In the genomic region with DNA sequence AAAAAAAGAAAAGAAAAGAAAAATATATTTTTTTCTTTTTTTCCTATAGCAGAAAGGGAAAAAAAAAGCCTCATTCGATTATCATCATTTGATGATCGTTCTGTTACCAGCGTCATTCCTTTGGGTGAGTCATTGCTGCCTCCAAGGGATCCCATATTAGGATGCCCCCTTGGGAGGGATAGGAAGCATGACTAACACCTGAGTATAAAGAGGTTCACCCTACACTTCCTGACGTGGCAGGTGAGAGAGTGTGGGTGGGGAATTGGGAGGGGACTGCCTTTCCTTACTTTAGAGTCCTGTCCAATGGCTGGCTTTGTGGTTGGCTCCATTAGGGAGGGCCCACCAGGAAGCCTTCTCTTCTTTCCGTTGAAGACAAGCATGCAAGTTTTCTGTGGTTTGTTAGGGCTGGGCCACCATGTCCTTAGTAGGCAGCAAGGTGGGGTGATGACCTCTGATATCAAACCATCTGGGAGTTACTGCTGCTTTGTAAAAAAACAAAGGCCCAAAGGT, we compare ENCODE assay signal across 8 cellular contexts. TPM values are rescaled to one million over a fixed set of nuclear protein-coding genes. Genes with fewer than 3 reads are reported as not detected.
DNase-seq lines count a peak whose midpoint lies in the region; ATAC-seq and TF ChIP-seq lines count a peak whose summit lies in the region.

No MANE protein-coding gene starts in this region.

- DNase-seq in GM12865 (ENCODE audit: low read depth) = peak; percentile 42
- DNase-seq in RKO (ENCODE audit: low spot score) = peak; percentile 71
- DNase-seq in dermis blood vessel endothelial cell = peak; percentile 42
- peak in 2 of 3 donors; percentile 23 to 42 for DNase-seq in stimulated activated CD4-positive, alpha-beta T cell treated with anti-CD3 and anti-CD28 coated beads, Interleukin-12 subunit alpha, Interleukin-12 subunit beta, amount 100 ng/mL, for 48 hours (ENCODE audit: low read depth in 2 of 3, low spot score in 1 of 3)
- no peak for DNase-seq in sciatic nerve (ENCODE audit: low spot score)
- DNase-seq in NCI-H128 (lab: John Stamatoyannopoulos, UW; ENCODE audit: unreplicated experiment) = no peak
- DNase-seq in mucosa of gallbladder (ENCODE audit: low spot score) = no peak

- no peak for TF ChIP-seq CTCF in GM12865 (IDR thresholded peaks at IDR 0.05; ENCODE audit: insufficient read depth, low read depth, low read length, missing control alignments)

- ATAC-seq in HG03521 (IDR thresholded peaks at IDR 0.05; ENCODE audit: unreplicated experiment) = no peak
- no peak for ATAC-seq in sciatic nerve

- H3K4me3 ChIP-seq in GM12865 (ENCODE audit: low read depth, low read length) = no peak overlapping the region

- intact Hi-C loops in sciatic nerve (cut with DNase I) = no loop called here

RNA-seq across cellular contexts. Expression of a gene that starts 56.1 kb away (rescaled TPM):
- 15.0 and 15.1 TPM in 2 replicates for total RNA-seq in dermis blood vessel endothelial cell
- 149 TPM for total RNA-seq in sciatic nerve
- total RNA-seq in mucosa of gallbladder = 33.9 TPM

Comparison
In these comparisons a context has a peak if more than half of its experiments do, and no peak if none do; other contexts are left out.
1. DNase-seq: peak in GM12865 (single experiment), RKO (single experiment), dermis blood vessel endothelial cell (single experiment) and stimulated activated CD4-positive, alpha-beta T cell treated with anti-CD3 and anti-CD28 coated beads, Interleukin-12 subunit alpha, Interleukin-12 subunit beta, amount 100 ng/mL, for 48 hours (2 of 3); none in sciatic nerve (single experiment), NCI-H128 (single experiment) and mucosa of gallbladder (single experiment).